2 cellular contexts compared by ENCODE assay signal in the genomic region with DNA sequence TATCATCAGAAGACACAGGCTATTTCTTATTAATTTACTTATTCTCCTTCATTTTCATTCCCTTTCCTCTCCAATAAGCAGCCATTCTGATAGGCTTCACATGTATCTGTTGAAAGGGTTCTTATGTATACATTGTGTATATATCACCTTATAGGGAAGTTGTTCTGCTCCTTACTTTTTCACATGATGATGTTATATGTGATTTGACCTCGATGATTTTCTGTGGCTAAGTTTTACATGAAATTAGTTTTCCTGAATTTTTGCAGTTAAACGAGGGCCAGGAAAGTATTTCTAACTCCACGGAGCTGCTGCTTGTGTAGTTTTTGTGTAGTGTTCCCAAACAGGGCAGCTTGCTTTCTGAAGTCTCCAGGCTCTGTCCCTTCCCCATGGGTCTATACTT.
A peak's percentile ranks its signal among the peaks of the same experiment; 100 is the strongest.
TF ChIP-seq lines count a peak whose summit lies in the region.

No MANE protein-coding gene starts in this region.

TF ChIP-seq in HepG2, 621 proteins besides CTCF, POLR2A, EP300 and RAD21:
- peak; percentile 52 for TF ChIP-seq ATF7 (IDR thresholded peaks at IDR 0.05)
- TF ChIP-seq ATF7 (CRISPR knock-in tag; IDR thresholded peaks at IDR 0.05): no peak
- no peak for TF ChIP-seq ZBTB8A (CRISPR knock-in tag; IDR thresholded peaks at IDR 0.05; ENCODE audit: borderline replicate concordance, low read depth)
- no peak for TF ChIP-seq MTA3 (CRISPR knock-in tag; IDR thresholded peaks at IDR 0.05)
- TF ChIP-seq, protein P1, sequence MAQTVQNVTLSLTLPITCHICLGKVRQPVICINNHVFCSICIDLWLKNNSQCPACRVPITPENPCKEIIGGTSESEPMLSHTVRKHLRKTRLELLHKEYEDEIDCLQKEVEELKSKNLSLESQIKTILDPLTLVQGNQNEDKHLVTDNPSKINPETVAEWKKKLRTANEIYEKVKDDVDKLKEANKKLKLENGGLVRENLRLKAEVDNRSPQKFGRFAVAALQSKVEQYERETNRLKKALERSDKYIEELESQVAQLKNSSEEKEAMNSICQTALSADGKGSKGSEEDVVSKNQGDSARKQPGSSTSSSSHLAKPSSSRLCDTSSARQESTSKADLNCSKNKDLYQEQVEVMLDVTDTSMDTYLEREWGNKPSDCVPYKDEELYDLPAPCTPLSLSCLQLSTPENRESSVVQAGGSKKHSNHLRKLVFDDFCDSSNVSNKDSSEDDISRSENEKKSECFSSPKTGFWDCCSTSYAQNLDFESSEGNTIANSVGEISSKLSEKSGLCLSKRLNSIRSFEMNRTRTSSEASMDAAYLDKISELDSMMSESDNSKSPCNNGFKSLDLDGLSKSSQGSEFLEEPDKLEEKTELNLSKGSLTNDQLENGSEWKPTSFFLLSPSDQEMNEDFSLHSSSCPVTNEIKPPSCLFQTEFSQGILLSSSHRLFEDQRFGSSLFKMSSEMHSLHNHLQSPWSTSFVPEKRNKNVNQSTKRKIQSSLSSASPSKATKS (CRISPR knock-in tag; IDR thresholded peaks at IDR 0.05): no peak
- TF ChIP-seq, protein P2, sequence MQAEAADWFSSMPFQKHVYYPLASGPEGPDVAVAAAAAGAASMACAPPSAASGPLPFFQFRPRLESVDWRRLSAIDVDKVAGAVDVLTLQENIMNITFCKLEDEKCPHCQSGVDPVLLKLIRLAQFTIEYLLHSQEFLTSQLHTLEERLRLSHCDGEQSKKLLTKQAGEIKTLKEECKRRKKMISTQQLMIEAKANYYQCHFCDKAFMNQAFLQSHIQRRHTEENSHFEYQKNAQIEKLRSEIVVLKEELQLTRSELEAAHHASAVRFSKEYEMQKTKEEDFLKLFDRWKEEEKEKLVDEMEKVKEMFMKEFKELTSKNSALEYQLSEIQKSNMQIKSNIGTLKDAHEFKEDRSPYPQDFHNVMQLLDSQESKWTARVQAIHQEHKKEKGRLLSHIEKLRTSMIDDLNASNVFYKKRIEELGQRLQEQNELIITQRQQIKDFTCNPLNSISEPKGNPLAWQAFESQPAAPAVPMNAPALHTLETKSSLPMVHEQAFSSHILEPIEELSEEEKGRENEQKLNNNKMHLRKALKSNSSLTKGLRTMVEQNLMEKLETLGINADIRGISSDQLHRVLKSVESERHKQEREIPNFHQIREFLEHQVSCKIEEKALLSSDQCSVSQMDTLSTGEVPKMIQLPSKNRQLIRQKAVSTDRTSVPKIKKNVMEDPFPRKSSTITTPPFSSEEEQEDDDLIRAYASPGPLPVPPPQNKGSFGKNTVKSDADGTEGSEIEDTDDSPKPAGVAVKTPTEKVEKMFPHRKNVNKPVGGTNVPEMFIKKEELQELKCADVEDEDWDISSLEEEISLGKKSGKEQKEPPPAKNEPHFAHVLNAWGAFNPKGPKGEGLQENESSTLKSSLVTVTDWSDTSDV (CRISPR knock-in tag; IDR thresholded peaks at IDR 0.05): no peak
- no peak for TF ChIP-seq ZNF225 (CRISPR knock-in tag; IDR thresholded peaks at IDR 0.05)
- TF ChIP-seq ZNF609 (CRISPR knock-in tag; IDR thresholded peaks at IDR 0.05; ENCODE audit: borderline replicate concordance): no peak
- TF ChIP-seq, protein P3, sequence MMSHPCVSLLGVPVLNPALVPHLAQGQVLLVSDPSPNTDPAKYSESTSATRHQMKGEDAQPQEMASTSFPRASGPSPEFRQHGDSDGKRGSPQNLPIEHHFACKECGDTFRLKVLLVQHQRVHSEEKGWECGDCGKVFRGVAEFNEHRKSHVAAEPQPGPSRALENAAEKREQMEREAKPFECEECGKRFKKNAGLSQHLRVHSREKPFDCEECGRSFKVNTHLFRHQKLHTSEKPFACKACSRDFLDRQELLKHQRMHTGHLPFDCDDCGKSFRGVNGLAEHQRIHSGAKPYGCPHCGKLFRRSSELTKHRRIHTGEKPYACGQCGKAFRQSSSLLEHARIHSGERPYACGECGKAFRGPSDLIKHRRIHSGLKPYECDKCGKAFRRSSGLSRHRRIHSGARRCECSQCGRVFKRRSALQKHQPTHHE (CRISPR knock-in tag; IDR thresholded peaks at IDR 0.05; ENCODE audit: borderline replicate concordance): no peak

TF ChIP-seq in HEK293, 187 proteins besides CTCF, POLR2A, EP300 and RAD21:
- TF ChIP-seq KLF1 (tag by site-specific recombination; IDR thresholded peaks at IDR 0.05) (no peak), PRDM6 (tag by site-specific recombination; IDR thresholded peaks at IDR 0.05) (peak; percentile 57), ZNF501 (tag by site-specific recombination; IDR thresholded peaks at IDR 0.05) (no peak), ZNF621 (tag by site-specific recombination; IDR thresholded peaks at IDR 0.05) (no peak)
- TF ChIP-seq, protein P4, sequence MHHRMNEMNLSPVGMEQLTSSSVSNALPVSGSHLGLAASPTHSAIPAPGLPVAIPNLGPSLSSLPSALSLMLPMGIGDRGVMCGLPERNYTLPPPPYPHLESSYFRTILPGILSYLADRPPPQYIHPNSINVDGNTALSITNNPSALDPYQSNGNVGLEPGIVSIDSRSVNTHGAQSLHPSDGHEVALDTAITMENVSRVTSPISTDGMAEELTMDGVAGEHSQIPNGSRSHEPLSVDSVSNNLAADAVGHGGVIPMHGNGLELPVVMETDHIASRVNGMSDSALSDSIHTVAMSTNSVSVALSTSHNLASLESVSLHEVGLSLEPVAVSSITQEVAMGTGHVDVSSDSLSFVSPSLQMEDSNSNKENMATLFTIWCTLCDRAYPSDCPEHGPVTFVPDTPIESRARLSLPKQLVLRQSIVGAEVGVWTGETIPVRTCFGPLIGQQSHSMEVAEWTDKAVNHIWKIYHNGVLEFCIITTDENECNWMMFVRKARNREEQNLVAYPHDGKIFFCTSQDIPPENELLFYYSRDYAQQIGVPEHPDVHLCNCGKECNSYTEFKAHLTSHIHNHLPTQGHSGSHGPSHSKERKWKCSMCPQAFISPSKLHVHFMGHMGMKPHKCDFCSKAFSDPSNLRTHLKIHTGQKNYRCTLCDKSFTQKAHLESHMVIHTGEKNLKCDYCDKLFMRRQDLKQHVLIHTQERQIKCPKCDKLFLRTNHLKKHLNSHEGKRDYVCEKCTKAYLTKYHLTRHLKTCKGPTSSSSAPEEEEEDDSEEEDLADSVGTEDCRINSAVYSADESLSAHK (tag by site-specific recombination; IDR thresholded peaks at IDR 0.05): no peak
- TF ChIP-seq, protein P5, sequence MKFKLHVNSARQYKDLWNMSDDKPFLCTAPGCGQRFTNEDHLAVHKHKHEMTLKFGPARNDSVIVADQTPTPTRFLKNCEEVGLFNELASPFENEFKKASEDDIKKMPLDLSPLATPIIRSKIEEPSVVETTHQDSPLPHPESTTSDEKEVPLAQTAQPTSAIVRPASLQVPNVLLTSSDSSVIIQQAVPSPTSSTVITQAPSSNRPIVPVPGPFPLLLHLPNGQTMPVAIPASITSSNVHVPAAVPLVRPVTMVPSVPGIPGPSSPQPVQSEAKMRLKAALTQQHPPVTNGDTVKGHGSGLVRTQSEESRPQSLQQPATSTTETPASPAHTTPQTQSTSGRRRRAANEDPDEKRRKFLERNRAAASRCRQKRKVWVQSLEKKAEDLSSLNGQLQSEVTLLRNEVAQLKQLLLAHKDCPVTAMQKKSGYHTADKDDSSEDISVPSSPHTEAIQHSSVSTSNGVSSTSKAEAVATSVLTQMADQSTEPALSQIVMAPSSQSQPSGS (tag by site-specific recombination; IDR thresholded peaks at IDR 0.05; ENCODE audit: low read depth): peak; percentile 51; the same call in 1 of the 2 replicates
- TF ChIP-seq, protein P6, sequence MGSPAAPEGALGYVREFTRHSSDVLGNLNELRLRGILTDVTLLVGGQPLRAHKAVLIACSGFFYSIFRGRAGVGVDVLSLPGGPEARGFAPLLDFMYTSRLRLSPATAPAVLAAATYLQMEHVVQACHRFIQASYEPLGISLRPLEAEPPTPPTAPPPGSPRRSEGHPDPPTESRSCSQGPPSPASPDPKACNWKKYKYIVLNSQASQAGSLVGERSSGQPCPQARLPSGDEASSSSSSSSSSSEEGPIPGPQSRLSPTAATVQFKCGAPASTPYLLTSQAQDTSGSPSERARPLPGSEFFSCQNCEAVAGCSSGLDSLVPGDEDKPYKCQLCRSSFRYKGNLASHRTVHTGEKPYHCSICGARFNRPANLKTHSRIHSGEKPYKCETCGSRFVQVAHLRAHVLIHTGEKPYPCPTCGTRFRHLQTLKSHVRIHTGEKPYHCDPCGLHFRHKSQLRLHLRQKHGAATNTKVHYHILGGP (tag by site-specific recombination; IDR thresholded peaks at IDR 0.05): no peak
